15 cellular contexts compared by ENCODE assay signal in genomic region chr12:11894890-11895289, GRCh38.
DNase-seq lines count a peak whose midpoint lies in the region; ATAC-seq and TF ChIP-seq lines count a peak whose summit lies in the region.
"Had no signal": no experiment of that assay in that cellular context is flagged by ENCODE, and none has a peak within 500 bp of the region (broad histone marks: within the 10 kb centered on the region; RNA-seq: fewer than 3 reads in every experiment).

No MANE protein-coding gene starts in this region.

- H3K4me3 ChIP-seq in mammary epithelial cell (replicated peaks in 1 of 3; ENCODE audit: insufficient read depth in 1 of 3, low read depth in 2 of 3, low read length in 3 of 3) (no peak overlapping the region), SJCRH30 (no peak overlapping the region), A673 (ENCODE audit: low read depth, low read length, poor library complexity, severe bottlenecking) (no peak overlapping the region)
- H3K4me3 ChIP-seq: body of pancreas, hepatocyte had no signal

- H3K36me3 Mint-ChIP-seq in MCF 10A (ENCODE audit: insufficient read depth, unreplicated experiment): peaks cover 14% of the 10 kb centered on the region

- CTCF ChIA-PET in mammary epithelial cell (lab: Charles Lee; ENCODE audit: low non-redundant PET) (no interaction called here), MCF 10A (lab: Yijun Ruan, JAX) (interaction anchor here (0.5 kb wide), 1 partner anchor 300 kb away, joined by 3 read pairs; no protein-coding TSS in a partner anchor), A673 (lab: Charles Lee) (no interaction called here)

- H3K4me1 Mint-ChIP-seq in MCF 10A (ENCODE audit: insufficient read depth, unreplicated experiment): no peaks in the 10 kb centered on the region
- peaks cover 37% of the 10 kb centered on the region for H3K4me1 Mint-ChIP-seq in stimulated activated naive CD8-positive, alpha-beta T cell treated with anti-CD3 and anti-CD28 coated beads, Interleukin-15, amount 100 ng/mL, for 72 hours

- no peaks in the 10 kb centered on the region for H3K27me3 Mint-ChIP-seq in MCF 10A (ENCODE audit: insufficient read depth, unreplicated experiment)
- peaks cover 11% of the 10 kb centered on the region for H3K27me3 Mint-ChIP-seq in stimulated activated naive CD8-positive, alpha-beta T cell treated with anti-CD3 and anti-CD28 coated beads, Interleukin-15, amount 100 ng/mL, for 72 hours
- H3K27me3 Mint-ChIP-seq: activated T-helper 17 cell treated with anti-CD3 and anti-CD28 coated beads, Interleukin-2, amount 50 U/mL, for 72 hours had no signal

- in situ Hi-C loops in mammary epithelial cell (cut with MboI; ENCODE audit: low sequenced_read_pairs in 2 of 2): no loop called here

- no peak for TF ChIP-seq CTCF in mammary epithelial cell (conservative IDR thresholded peaks at IDR 0.05 in 1 of 2, IDR thresholded peaks at IDR 0.05 in 1 of 2; ENCODE audit: extremely low read depth in 1 of 2, insufficient read depth in 1 of 2, low read depth in 1 of 2, low read length in 2 of 2)
- no peak for TF ChIP-seq CTCF in MCF 10A (IDR thresholded peaks at IDR 0.05; ENCODE audit: unreplicated experiment)
- no peak for TF ChIP-seq CTCF in A673 (conservative IDR thresholded peaks at IDR 0.05; ENCODE audit: low read depth, low read length)

- no peak overlapping the region for H3K9ac ChIP-seq in mammary epithelial cell (ENCODE audit: insufficient read depth, low read length)

- 96% methylated on average over 4 of the region's 4 CpGs for WGBS in mammary epithelial cell (ENCODE audit: low coverage, missing lambda C conversion rate)

- no peak overlapping the region for H3K4me2 ChIP-seq in mammary epithelial cell (ENCODE audit: insufficient read depth, low read depth, low read length)
- H3K4me2 ChIP-seq: hepatocyte had no signal

- H2AFZ ChIP-seq in mammary epithelial cell (ENCODE audit: low read depth, low read length): no peak overlapping the region
- H2AFZ ChIP-seq: hepatocyte had no signal

- H3K4me1 ChIP-seq in mammary epithelial cell (ENCODE audit: insufficient read depth, low read length): no peaks in the 10 kb centered on the region
- H3K4me1 ChIP-seq in SJCRH30: peaks cover 24% of the 10 kb centered on the region
- no peaks in the 10 kb centered on the region for H3K4me1 ChIP-seq in A673 (ENCODE audit: insufficient read depth, low read length, poor library complexity, severe bottlenecking)
- H3K4me1 ChIP-seq: body of pancreas had no signal

- H3K27ac ChIP-seq in mammary epithelial cell (ENCODE audit: insufficient read depth, low read depth, low read length): no peak overlapping the region
- H3K27ac ChIP-seq in SJCRH30: peak overlapping the region; percentile 18; the same call in 1 of the 2 replicates
- H3K27ac ChIP-seq in A673 (ENCODE audit: low read depth, low read length, poor library complexity, severe bottlenecking): no peak overlapping the region
- H3K27ac ChIP-seq: body of pancreas, hepatocyte had no signal

- no peaks in the 10 kb centered on the region for H3K79me2 ChIP-seq in mammary epithelial cell (ENCODE audit: insufficient read depth, low read length)
- H3K79me2 ChIP-seq: hepatocyte had no signal

- H3K9me3 ChIP-seq in mammary epithelial cell (replicated peaks; ENCODE audit: insufficient read depth, low read length) (no peaks in the 10 kb centered on the region), SJCRH30 (replicated peaks) (no peaks in the 10 kb centered on the region), A673 (ENCODE audit: low read depth, low read length, poor library complexity, severe bottlenecking) (no peaks in the 10 kb centered on the region)
- H3K9me3 ChIP-seq: body of pancreas had no signal

- dilution Hi-C loops in mammary epithelial cell (cut with HindIII; ENCODE audit: low sequenced_read_pairs): no loop called here

- no peak overlapping the region for H3K4me3 Mint-ChIP-seq in MCF 10A (ENCODE audit: unreplicated experiment)
- peak overlapping the region; percentile 38 to 46 for H3K4me3 Mint-ChIP-seq in stimulated activated naive CD8-positive, alpha-beta T cell treated with anti-CD3 and anti-CD28 coated beads, Interleukin-15, amount 100 ng/mL, for 72 hours
- H3K4me3 Mint-ChIP-seq: activated T-helper 17 cell treated with anti-CD3 and anti-CD28 coated beads, Interleukin-2, amount 50 U/mL, for 72 hours had no signal

- no peaks in the 10 kb centered on the region for H3K27me3 ChIP-seq in mammary epithelial cell (ENCODE audit: insufficient read depth, low read length)
- no peaks in the 10 kb centered on the region for H3K27me3 ChIP-seq in SJCRH30
- H3K27me3 ChIP-seq in A673 (replicated peaks; ENCODE audit: insufficient read depth, low read depth, low read length, poor library complexity): no peaks in the 10 kb centered on the region
- H3K27me3 ChIP-seq: body of pancreas, hepatocyte had no signal

- no peaks in the 10 kb centered on the region for H4K20me1 ChIP-seq in mammary epithelial cell (ENCODE audit: insufficient read depth, low read length)

- DNase-seq in mammary epithelial cell: no peak
- no peak for DNase-seq in MCF 10A (ENCODE audit: unreplicated experiment)
- peak; percentile 72 to 88 for DNase-seq in SJCRH30
- peak in 1 of 2 donors; percentile 24 for DNase-seq in stimulated activated naive CD8-positive, alpha-beta T cell treated with anti-CD3 and anti-CD28 coated beads, Interleukin-15, amount 100 ng/mL, for 72 hours
- DNase-seq in DMS114 treated with DMSO at 0.1 percent for 48 hours (lab: John Stamatoyannopoulos, UW; ENCODE audit: unreplicated experiment): no peak
- no peak for DNase-seq in A673 (ENCODE audit: low spot score)
- DNase-seq: body of pancreas, left cardiac atrium, NCI-H1694, NCI-H524 treated with DMSO at 0.1 percent for 48 hours had no signal

- no peak overlapping the region for H3K27ac Mint-ChIP-seq in MCF 10A (ENCODE audit: low read depth, unreplicated experiment)
- H3K27ac Mint-ChIP-seq in stimulated activated naive CD8-positive, alpha-beta T cell treated with anti-CD3 and anti-CD28 coated beads, Interleukin-15, amount 100 ng/mL, for 72 hours: no peak overlapping the region
- H3K27ac Mint-ChIP-seq: activated T-helper 17 cell treated with anti-CD3 and anti-CD28 coated beads, Interleukin-2, amount 50 U/mL, for 72 hours had no signal

- BruUV-seq in mammary epithelial cell (replicated peaks; lab: Mats Ljungman, UMichigan) (TSS peak; percentile 8), MCF 10A (replicated peaks; lab: Mats Ljungman, UMichigan) (no TSS peak), A673 (replicated peaks; lab: Mats Ljungman, UMichigan) (no TSS peak)

- peaks cover 5% of the 10 kb centered on the region for H3K36me3 ChIP-seq in mammary epithelial cell (ENCODE audit: insufficient read depth, low read length)
- H3K36me3 ChIP-seq in SJCRH30: no peaks in the 10 kb centered on the region
- peaks cover 4% of the 10 kb centered on the region for H3K36me3 ChIP-seq in A673 (ENCODE audit: insufficient read depth, low read length, poor library complexity, severe bottlenecking)

- POLR2A ChIA-PET in MCF 10A (lab: Yijun Ruan, JAX): no interaction called here
- POLR2A ChIA-PET in A673 (lab: Charles Lee; ENCODE audit: low non-redundant PET): no interaction called here

- ATAC-seq in HG02678 (IDR thresholded peaks at IDR 0.05; ENCODE audit: unreplicated experiment) (peak; percentile 76), HG03025 (IDR thresholded peaks at IDR 0.05; ENCODE audit: low FRiP score, unreplicated experiment) (no peak)
- ATAC-seq in stimulated activated naive CD8-positive, alpha-beta T cell treated with anti-CD3 and anti-CD28 coated beads, Interleukin-15, amount 100 ng/mL, for 72 hours: peak; percentile 83
- ATAC-seq: activated CD4-positive, CD25-positive, alpha-beta regulatory T cell treated with anti-CD3 and anti-CD28 coated beads, Interleukin-2, amount 50 U/mL, for 24 hours; body of pancreas; left cardiac atrium had no signal

- no peaks in the 10 kb centered on the region for H3K9me3 Mint-ChIP-seq in MCF 10A (ENCODE audit: unreplicated experiment)
- H3K9me3 Mint-ChIP-seq in stimulated activated naive CD8-positive, alpha-beta T cell treated with anti-CD3 and anti-CD28 coated beads, Interleukin-15, amount 100 ng/mL, for 72 hours: no peaks in the 10 kb centered on the region
- H3K9me3 Mint-ChIP-seq: activated T-helper 17 cell treated with anti-CD3 and anti-CD28 coated beads, Interleukin-2, amount 50 U/mL, for 72 hours had no signal

- intact Hi-C loops in mammary epithelial cell (cut with micrococcal nuclease) (loop anchor here (5.0 kb wide), 1 partner anchor 313 kb away; no protein-coding TSS in a partner anchor), MCF 10A (cut with micrococcal nuclease) (no loop called here), A673 (cut with micrococcal nuclease; ENCODE audit: unreplicated experiment) (no loop called here)

Comparison
In these comparisons a context has a peak if more than half of its experiments do, and no peak if none do; other contexts are left out.
1. DNase-seq: peak in SJCRH30 (2 of 2); none in mammary epithelial cell (single experiment), MCF 10A (single experiment), DMS114 treated with DMSO at 0.1 percent for 48 hours (single experiment) and A673 (single experiment).